22 cellular contexts compared by ENCODE assay signal in the genomic region with DNA sequence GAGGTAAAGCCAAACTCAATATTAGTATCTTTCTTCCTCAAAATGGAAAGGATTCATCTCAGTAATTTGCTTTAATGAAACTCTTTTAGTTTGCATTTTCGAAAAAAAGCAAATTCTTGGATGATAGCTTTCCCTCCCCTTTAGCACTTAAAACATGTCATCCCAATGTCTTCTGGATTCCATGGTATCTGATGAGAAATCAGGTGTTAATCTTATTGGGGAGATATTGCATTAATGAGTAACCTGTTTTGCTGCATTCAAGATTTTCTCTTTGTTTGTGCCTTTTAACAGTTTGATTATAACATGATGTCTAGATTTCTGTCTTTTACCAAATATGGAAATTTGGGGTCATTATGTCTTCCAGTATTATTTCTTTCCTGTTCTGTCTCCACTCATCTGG.
"Had no signal": no experiment of that assay in that cellular context is flagged by ENCODE, and none has a peak within 500 bp of the region (broad histone marks: within the 10 kb centered on the region; RNA-seq: fewer than 3 reads in every experiment).

No MANE protein-coding gene starts in this region.

- H3K27ac ChIP-seq: ascending aorta, body of pancreas, KMS-11, PC-9 had no signal

- H3K4me2 ChIP-seq: KMS-11, PC-9 had no signal

- FAIRE-seq: bronchial epithelial cell had no signal

- ATAC-seq: activated CD8-positive, alpha-beta T cell treated with anti-CD3 and anti-CD28 coated beads, Interleukin-2, amount 10 ng/mL, durations not matched to agents 7 days and 5 days; body of pancreas had no signal

- H3K9ac ChIP-seq: KMS-11 had no signal

- DNase-seq: activated CD4-positive, alpha-beta T cell treated with anti-CD3 and anti-CD28 coated beads for 48 hours; activated CD4-positive, alpha-beta T cell treated with anti-CD3 and anti-CD28 coated beads, Interleukin-2, amount 50 U/mL, for 4 hours; activated CD4-positive, CD25-positive, alpha-beta regulatory T cell treated with anti-CD3 and anti-CD28 coated beads, Interleukin-2, amount 50 U/mL, for 72 hours; activated CD8-positive, alpha-beta T cell treated with anti-CD3 and anti-CD28 coated beads, Interleukin-2, amount 10 ng/mL, durations not matched to agents 7 days and 5 days; activated effector memory CD4-positive, alpha-beta T cell treated with Interleukin-2 at 50 U/mL for 16 hours; activated naive CD4-positive, alpha-beta T cell; activated T-cell treated with anti-CD3 and anti-CD28 coated beads, Interleukin-2, amount 50 U/mL, for 24 hours; amniotic stem cell; body of pancreas; central memory CD4-positive, alpha-beta T cell; NCI-H1105 treated with DMSO at 0.1 percent for 48 hours; NCI-H1436 treated with DMSO at 0.1 percent for 48 hours; NCI-H187; NCI-H2081; NCI-H345; NCI-H510A; NCI-H526 treated with DMSO at 0.1 percent for 48 hours; PC-9; SHP77 treated with DMSO at 0.1 percent for 48 hours had no signal

- H3K36me3 ChIP-seq: ascending aorta had no signal

- H3K9me3 ChIP-seq: body of pancreas had no signal

- H3K4me1 ChIP-seq: ascending aorta, body of pancreas had no signal

- H3K4me3 ChIP-seq: ascending aorta, body of pancreas, PC-9 had no signal

- H3K27me3 ChIP-seq: ascending aorta, body of pancreas had no signal
